Comparison of ENCODE assay signal across 1 cellular context in genomic region chr19:19145281-19145999, GRCh38.
TF ChIP-seq lines count a peak whose summit lies in the region.

No MANE protein-coding gene starts in this region.

TF ChIP-seq in GM23338, 12 proteins besides CTCF, POLR2A, EP300 and RAD21:
- TF ChIP-seq ZNF462 (CRISPR knock-in tag; IDR thresholded peaks at IDR 0.05) (no peak), EZH2phosphoT487 (IDR thresholded peaks at IDR 0.05; ENCODE audit: unreplicated experiment) (no peak), ZNF331 (CRISPR knock-in tag; IDR thresholded peaks at IDR 0.05; ENCODE audit: low read depth) (no peak), CREB1 (CRISPR knock-in tag; IDR thresholded peaks at IDR 0.05; ENCODE audit: low read depth) (no peak), EZH2 (IDR thresholded peaks at IDR 0.05; ENCODE audit: low read depth, unreplicated experiment) (no peak), ETS1 (IDR thresholded peaks at IDR 0.05) (no peak), JUNB (IDR thresholded peaks at IDR 0.05; ENCODE audit: unreplicated experiment) (no peak), REST (IDR thresholded peaks at IDR 0.05; ENCODE audit: unreplicated experiment) (no peak), NANOG (IDR thresholded peaks at IDR 0.05; ENCODE audit: borderline replicate concordance) (no peak), STAT1 (IDR thresholded peaks at IDR 0.05; ENCODE audit: unreplicated experiment) (no peak), POLR2AphosphoS5 (IDR thresholded peaks at IDR 0.05; ENCODE audit: low read depth) (no peak), ZNF114 (CRISPR knock-in tag; IDR thresholded peaks at IDR 0.05) (no peak)
